ENCODE assay signal across 12 cellular contexts in genomic region chr22:33785283-33785991, GRCh38.
A peak's percentile ranks its signal among the peaks of the same experiment; 100 is the strongest.
DNase-seq lines count a peak whose midpoint lies in the region; TF ChIP-seq lines count a peak whose summit lies in the region.
"Had no signal": no experiment of that assay in that cellular context is flagged by ENCODE, and none has a peak within 500 bp of the region (broad histone marks: within the 10 kb centered on the region; RNA-seq: fewer than 3 reads in every experiment).

No MANE protein-coding gene starts in this region.

- DNase-seq in stimulated activated CD4-positive, alpha-beta T cell treated with anti-CD3 and anti-CD28 coated beads, Interleukin-1b, Interleukin-23, amount 100 ng/mL, for 48 hours = peak; percentile 3
- DNase-seq in stimulated activated CD4-positive, alpha-beta T cell treated with anti-CD3 and anti-CD28 coated beads, Interleukin-12 subunit alpha, Interleukin-12 subunit beta, amount 100 ng/mL, for 4 hours = no peak
- peak; percentile 86 for DNase-seq in SK-N-DZ (ENCODE audit: low spot score)
- DNase-seq in hepatic stellate cell (ENCODE audit: low spot score) = peak; percentile 58
- DNase-seq in GM10266 (ENCODE audit: extremely low spot score) = no peak
- DNase-seq in NCI-H526 treated with DMSO at 0.1 percent for 48 hours (lab: John Stamatoyannopoulos, UW) = no peak
- DNase-seq in inferior parietal cortex (ENCODE audit: extremely low spot score) = no peak
- DNase-seq in GM19240 (ENCODE audit: insufficient read length, low spot score) = no peak
- DNase-seq: activated CD4-positive, CD25-positive, alpha-beta regulatory T cell; cortex of kidney; head of caudate nucleus; NCI-H2081 had no signal

- no peak for TF ChIP-seq CTCF in GM10266 (IDR thresholded peaks at IDR 0.05; ENCODE audit: control insufficient read depth, insufficient read depth, low read depth, missing control alignments)

Comparison
In these comparisons a context has a peak if more than half of its experiments do, and no peak if none do; other contexts are left out.
1. DNase-seq: peak in stimulated activated CD4-positive, alpha-beta T cell treated with anti-CD3 and anti-CD28 coated beads, Interleukin-1b, Interleukin-23, amount 100 ng/mL, for 48 hours (single experiment), SK-N-DZ (single experiment) and hepatic stellate cell (single experiment); none in stimulated activated CD4-positive, alpha-beta T cell treated with anti-CD3 and anti-CD28 coated beads, Interleukin-12 subunit alpha, Interleukin-12 subunit beta, amount 100 ng/mL, for 4 hours (single experiment), GM10266 (single experiment), NCI-H526 treated with DMSO at 0.1 percent for 48 hours (single experiment), inferior parietal cortex (single experiment) and GM19240 (single experiment).